In genomic region chr2:168482245-168482644, GRCh38 we compare ENCODE assay signal across 15 cellular contexts. TPM values are rescaled to one million over a fixed set of nuclear protein-coding genes. Genes with fewer than 3 reads are reported as not detected.
DNase-seq lines count a peak whose midpoint lies in the region; ATAC-seq, FAIRE-seq and TF ChIP-seq lines count a peak whose summit lies in the region.
"Had no signal": no experiment of that assay in that cellular context is flagged by ENCODE, and none has a peak within 500 bp of the region (broad histone marks: within the 10 kb centered on the region; RNA-seq: fewer than 3 reads in every experiment).

No MANE protein-coding gene starts in this region.

- H3K4me1 ChIP-seq in trophoblast cell (ENCODE audit: control insufficient read depth in 1 of 2, insufficient read depth in 2 of 2, low read length in 2 of 2) = peaks cover 0 to 5% of the 10 kb centered on the region in 2 experiments

- no peak for ATAC-seq in stimulated activated memory B cell treated with anti-CD40 and anti-IgM and Interleukin-4, amounts not matched to agents 10 μg/mL and 1 μg/mL and 100 μg/mL, for 72 hours
- no peak for ATAC-seq in HG02840 (IDR thresholded peaks at IDR 0.05; ENCODE audit: low FRiP score, unreplicated experiment)

- H3K79me2 ChIP-seq in trophoblast cell (ENCODE audit: control insufficient read depth, insufficient read depth, low read length, poor library complexity) = no peaks in the 10 kb centered on the region

- FAIRE-seq in GM19239 (lab: Jason Lieb, UNC) = peak; percentile 45

- no peak overlapping the region for H2BK5ac ChIP-seq in trophoblast cell (ENCODE audit: low read depth, low read length, poor library complexity)

- H2BK120ac ChIP-seq in trophoblast cell (ENCODE audit: insufficient read depth, low read length, poor library complexity) = no peak overlapping the region

- H4K8ac ChIP-seq in trophoblast cell (ENCODE audit: low read depth, low read length) = no peak overlapping the region

- H3K9me3 Mint-ChIP-seq in stimulated activated memory B cell treated with anti-CD40 and anti-IgM and Interleukin-4, amounts not matched to agents 10 μg/mL and 1 μg/mL and 100 μg/mL, for 72 hours = no peaks in the 10 kb centered on the region
- no peaks in the 10 kb centered on the region for H3K9me3 Mint-ChIP-seq in activated CD4-positive, alpha-beta memory T cell treated with anti-CD3 and anti-CD28 coated beads, Interleukin-2, amount 10 ng/mL, durations not matched to agents 7 days and 5 days

- POLR2A ChIA-PET in activated CD4-positive, alpha-beta memory T cell treated with anti-CD3 and anti-CD28 coated beads, Interleukin-2, amount 10 ng/mL, durations not matched to agents 7 days and 5 days (lab: Charles Lee) = interaction anchor here (0.8 to 0.9 kb wide), 2 partner anchors 8 to 12 kb away, joined by 3 read pairs; no protein-coding TSS in a partner anchor

- in situ Hi-C loops in SK-MEL-5 (cut with HindIII; ENCODE audit: low pct_unique_long_range_greater_than_20kb, low sequenced_read_pairs) = no loop called here

- no peak overlapping the region for H3K27ac Mint-ChIP-seq in stimulated activated memory B cell treated with anti-CD40 and anti-IgM and Interleukin-4, amounts not matched to agents 10 μg/mL and 1 μg/mL and 100 μg/mL, for 72 hours
- H3K27ac Mint-ChIP-seq in activated CD4-positive, alpha-beta memory T cell treated with anti-CD3 and anti-CD28 coated beads, Interleukin-2, amount 10 ng/mL, durations not matched to agents 7 days and 5 days = no peak overlapping the region

- no peak overlapping the region for H3K27ac ChIP-seq in trophoblast cell (ENCODE audit: low read depth, low read length)
- H3K27ac ChIP-seq: SJCRH30 had no signal

- no CpG with 5 or more reads among the region's 2 CpGs for WGBS in trophoblast cell (ENCODE audit: extremely low coverage, insufficient coverage, insufficient read length)

- H3K4me2 ChIP-seq in trophoblast cell (ENCODE audit: low read length) = peak overlapping the region; percentile 30

- no peak overlapping the region for H2BK12ac ChIP-seq in trophoblast cell (ENCODE audit: low read length)

- no peak overlapping the region for H4K12ac ChIP-seq in trophoblast cell (ENCODE audit: low read depth, low read length)

- H3K4me1 Mint-ChIP-seq in stimulated activated memory B cell treated with anti-CD40 and anti-IgM and Interleukin-4, amounts not matched to agents 10 μg/mL and 1 μg/mL and 100 μg/mL, for 72 hours = no peaks in the 10 kb centered on the region
- no peaks in the 10 kb centered on the region for H3K4me1 Mint-ChIP-seq in activated CD4-positive, alpha-beta memory T cell treated with anti-CD3 and anti-CD28 coated beads, Interleukin-2, amount 10 ng/mL, durations not matched to agents 7 days and 5 days

- no peak overlapping the region for H2AK5ac ChIP-seq in trophoblast cell (ENCODE audit: low read length)

- no peak overlapping the region for H3K4ac ChIP-seq in trophoblast cell (ENCODE audit: low read depth, low read length)

- H3K27me3 Mint-ChIP-seq in stimulated activated memory B cell treated with anti-CD40 and anti-IgM and Interleukin-4, amounts not matched to agents 10 μg/mL and 1 μg/mL and 100 μg/mL, for 72 hours = no peaks in the 10 kb centered on the region
- peaks cover 6% of the 10 kb centered on the region for H3K27me3 Mint-ChIP-seq in activated CD4-positive, alpha-beta memory T cell treated with anti-CD3 and anti-CD28 coated beads, Interleukin-2, amount 10 ng/mL, durations not matched to agents 7 days and 5 days

- H3K23ac ChIP-seq in trophoblast cell (ENCODE audit: low read length) = peak overlapping the region; percentile 58

- no peaks in the 10 kb centered on the region for H3K79me1 ChIP-seq in trophoblast cell (ENCODE audit: low read length)

- H3K27me3 ChIP-seq in trophoblast cell (ENCODE audit: insufficient read depth, low read length) = no peaks in the 10 kb centered on the region
- H3K27me3 ChIP-seq: SJCRH30 had no signal

- H3K36me3 ChIP-seq in trophoblast cell (ENCODE audit: control insufficient read depth in 1 of 2, insufficient read depth in 2 of 2, low read length in 2 of 2) = no peaks in the 10 kb centered on the region
- H3K36me3 ChIP-seq: HAP-1, SJCRH30 had no signal

- H3K18ac ChIP-seq in trophoblast cell (ENCODE audit: low read length) = no peak overlapping the region

- CTCF ChIA-PET in activated CD4-positive, alpha-beta memory T cell treated with anti-CD3 and anti-CD28 coated beads, Interleukin-2, amount 10 ng/mL, durations not matched to agents 7 days and 5 days (lab: Charles Lee) = interaction anchor here (1.5 kb wide), 1 partner anchor 14 kb away, joined by 3 read pairs; no protein-coding TSS in a partner anchor

- H3K4me3 ChIP-seq in fibroblast of mammary gland (ENCODE audit: control insufficient read depth, low read depth, low read length) (no peak overlapping the region), trophoblast cell (ENCODE audit: low read depth, low read length) (no peak overlapping the region)
- H3K4me3 ChIP-seq: HAP-1, SJCRH30 had no signal

- H3K14ac ChIP-seq in trophoblast cell (ENCODE audit: low read length) = no peak overlapping the region

- no peaks in the 10 kb centered on the region for H3K9me3 ChIP-seq in trophoblast cell (ENCODE audit: insufficient read depth, low read depth, low read length)
- H3K9me3 ChIP-seq: HAP-1, SJCRH30 had no signal

- H4K91ac ChIP-seq in trophoblast cell (ENCODE audit: low read depth, low read length) = no peak overlapping the region

- H3K9ac ChIP-seq in trophoblast cell (ENCODE audit: low read length) = no peak overlapping the region

- TF ChIP-seq CTCF in fibroblast of mammary gland (conservative IDR thresholded peaks at IDR 0.05; ENCODE audit: control insufficient read depth, insufficient read depth, low read depth, low read length) = no peak

- H3K36me3 Mint-ChIP-seq in stimulated activated memory B cell treated with anti-CD40 and anti-IgM and Interleukin-4, amounts not matched to agents 10 μg/mL and 1 μg/mL and 100 μg/mL, for 72 hours = no peaks in the 10 kb centered on the region
- H3K36me3 Mint-ChIP-seq in activated CD4-positive, alpha-beta memory T cell treated with anti-CD3 and anti-CD28 coated beads, Interleukin-2, amount 10 ng/mL, durations not matched to agents 7 days and 5 days (ENCODE audit: low read depth) = peaks cover 3% of the 10 kb centered on the region

- DNase-seq in GM19239 (ENCODE audit: insufficient read length, low spot score) (no peak), SK-MEL-5 (ENCODE audit: low read depth, low spot score) (peak; percentile 28), fibroblast of mammary gland (ENCODE audit: low read depth) (peak; percentile 32), trophoblast cell (no peak)
- DNase-seq in activated CD4-positive, alpha-beta memory T cell treated with anti-CD3 and anti-CD28 coated beads, Interleukin-2, amount 10 ng/mL, durations not matched to agents 7 days and 5 days = no peak
- DNase-seq: DMS53, NCI-H1417, NCI-H2029, NCI-H510A, NCI-H774, RPMI8226, SJCRH30 had no signal

- H3K4me3 Mint-ChIP-seq in stimulated activated memory B cell treated with anti-CD40 and anti-IgM and Interleukin-4, amounts not matched to agents 10 μg/mL and 1 μg/mL and 100 μg/mL, for 72 hours = no peak overlapping the region
- no peak overlapping the region for H3K4me3 Mint-ChIP-seq in activated CD4-positive, alpha-beta memory T cell treated with anti-CD3 and anti-CD28 coated beads, Interleukin-2, amount 10 ng/mL, durations not matched to agents 7 days and 5 days

- H2AFZ ChIP-seq in trophoblast cell (ENCODE audit: insufficient read depth, low read length, poor library complexity) = no peak overlapping the region

RNA-seq across cellular contexts. Expression of gene CERS6, which starts 26.2 kb away (rescaled TPM):
- total RNA-seq in SK-MEL-5 (2014; rRNA removed; shearing (Covaris generic)) = 20.2 and 20.3 TPM in 2 replicates
- polyA plus RNA-seq in SK-MEL-5 (2015; cell fraction: cytosol; rRNA removed) = 10.0 and 14.5 TPM in 2 replicates
- 6.2 and 8.1 TPM in 2 replicates for polyA plus RNA-seq in SK-MEL-5 (2015; cell fraction: nucleus; rRNA removed)
- 20.5 and 21.1 TPM in 2 replicates for polyA plus RNA-seq in trophoblast cell (2013)
- 1 to 10 TPM; 7.4 to 8.4 TPM for total RNA-seq in activated CD4-positive, alpha-beta memory T cell treated with anti-CD3 and anti-CD28 coated beads, Interleukin-2, amount 10 ng/mL, durations not matched to agents 7 days and 5 days

Comparison
In these comparisons a context has a peak if more than half of its experiments do, and no peak if none do; other contexts are left out.
1. DNase-seq: peak in SK-MEL-5 (single experiment) and fibroblast of mammary gland (single experiment); none in GM19239 (single experiment), trophoblast cell (0 of 2) and activated CD4-positive, alpha-beta memory T cell treated with anti-CD3 and anti-CD28 coated beads, Interleukin-2, amount 10 ng/mL, durations not matched to agents 7 days and 5 days (single experiment).